15 cellular contexts compared by ENCODE assay signal in the genomic region with DNA sequence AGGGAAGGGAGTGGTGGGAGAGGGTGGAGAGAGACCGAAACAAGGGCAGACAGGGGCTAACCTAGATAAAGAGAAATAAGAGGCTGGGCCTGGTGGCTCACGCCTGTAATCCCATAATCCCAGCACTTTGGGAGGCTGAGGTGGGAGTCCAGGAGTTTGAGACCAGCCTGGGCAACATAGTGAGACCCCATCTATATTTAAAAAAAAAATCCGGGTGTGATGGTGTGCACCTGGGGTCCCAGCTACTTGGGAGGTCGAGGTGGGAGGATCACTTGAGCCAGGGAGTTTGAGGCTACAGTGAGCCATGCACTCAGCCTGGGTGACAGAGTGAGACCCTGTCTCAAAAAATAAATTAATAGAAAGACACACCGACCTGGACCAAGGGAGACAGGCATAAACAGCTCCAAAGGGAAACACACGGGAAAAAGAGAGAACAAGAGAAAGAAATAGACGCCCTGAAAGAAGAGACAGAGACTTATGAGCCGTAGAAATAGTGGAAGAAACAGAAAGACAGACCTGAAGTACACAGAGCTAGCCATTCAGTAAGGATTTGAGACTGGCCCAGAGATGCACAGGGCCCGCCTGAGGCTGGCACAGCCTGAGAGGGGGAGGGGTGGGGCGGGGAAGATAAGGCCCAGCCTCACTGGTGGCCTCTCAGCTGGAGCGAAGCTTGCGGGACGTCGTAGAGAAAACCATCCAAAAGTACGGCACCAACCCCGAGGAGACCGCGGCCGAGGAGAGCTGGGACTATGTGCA. TPM values are rescaled to one million over a fixed set of nuclear protein-coding genes. Genes with fewer than 3 reads are reported as not detected.
DNase-seq lines count a peak whose midpoint lies in the region; ATAC-seq and TF ChIP-seq lines count a peak whose summit lies in the region.
"Had no signal": no experiment of that assay in that cellular context is flagged by ENCODE, and none has a peak within 500 bp of the region (broad histone marks: within the 10 kb centered on the region; RNA-seq: fewer than 3 reads in every experiment).

No MANE protein-coding gene starts in this region.

- no peaks in the 10 kb centered on the region for H3K27me3 ChIP-seq in CD4-positive, alpha-beta T cell (ENCODE audit: control insufficient read depth, insufficient read depth, low read length)
- peaks cover 24% of the 10 kb centered on the region for H3K27me3 ChIP-seq in GM23338 (ENCODE audit: insufficient read depth)

- H3K9me2 ChIP-seq in GM23338 (ENCODE audit: insufficient read depth) = no peaks in the 10 kb centered on the region

- ATAC-seq in CD4-positive, alpha-beta T cell (ENCODE audit: poor library complexity) = no peak
- ATAC-seq in GM23338 (no peak), HG02642 (IDR thresholded peaks at IDR 0.05; ENCODE audit: poor library complexity, unreplicated experiment) (no peak), HG02884 (IDR thresholded peaks at IDR 0.05; ENCODE audit: unreplicated experiment) (no peak)
- no peak for ATAC-seq in activated naive CD8-positive, alpha-beta T cell treated with anti-CD3 and anti-CD28 coated beads, Interleukin-2, amount 50 U/mL, for 24 hours
- ATAC-seq: left ventricle myocardium superior had no signal

- H3K9me3 ChIP-seq in CD4-positive, alpha-beta T cell (ENCODE audit: control insufficient read depth, low read length) = no peaks in the 10 kb centered on the region
- H3K9me3 ChIP-seq: tibial nerve had no signal

- no peak overlapping the region for H2AFZ ChIP-seq in GM23338

- peak overlapping the region; percentile 57 for H3K4me3 ChIP-seq in GM23338
- H3K4me3 ChIP-seq: SK-N-MC had no signal

- no peaks in the 10 kb centered on the region for H3K9me3 Mint-ChIP-seq in CD4-positive, alpha-beta T cell
- H3K9me3 Mint-ChIP-seq in GM23338 (no peaks in the 10 kb centered on the region; the same call in 2 of the 3 replicates), mesothelial cell of epicardium (no peaks in the 10 kb centered on the region)
- no peaks in the 10 kb centered on the region for H3K9me3 Mint-ChIP-seq in activated naive CD8-positive, alpha-beta T cell treated with anti-CD3 and anti-CD28 coated beads, Interleukin-2, amount 50 U/mL, for 24 hours

- H3K4me3 Mint-ChIP-seq in CD4-positive, alpha-beta T cell = peak overlapping the region; percentile 54
- peak overlapping the region; percentile 73 for H3K4me3 Mint-ChIP-seq in GM23338
- peak overlapping the region; percentile 91 for H3K4me3 Mint-ChIP-seq in activated naive CD8-positive, alpha-beta T cell treated with anti-CD3 and anti-CD28 coated beads, Interleukin-2, amount 50 U/mL, for 24 hours
- peak overlapping the region; percentile 65 for H3K4me3 Mint-ChIP-seq in mesothelial cell of epicardium

- peaks cover 15% of the 10 kb centered on the region for H3K4me1 ChIP-seq in GM23338 (ENCODE audit: insufficient read depth)

- peak overlapping the region; percentile 93 for H3K27ac Mint-ChIP-seq in CD4-positive, alpha-beta T cell
- H3K27ac Mint-ChIP-seq in GM23338 = no peak overlapping the region
- H3K27ac Mint-ChIP-seq in activated naive CD8-positive, alpha-beta T cell treated with anti-CD3 and anti-CD28 coated beads, Interleukin-2, amount 50 U/mL, for 24 hours = peak overlapping the region; percentile 91
- no peak overlapping the region for H3K27ac Mint-ChIP-seq in mesothelial cell of epicardium

- intact Hi-C loops in CD4-positive, alpha-beta T cell (cut with DNase I, micrococcal nuclease) = no loop called here

- no peaks in the 10 kb centered on the region for H3K27me3 Mint-ChIP-seq in CD4-positive, alpha-beta T cell
- H3K27me3 Mint-ChIP-seq in GM23338 (ENCODE audit: insufficient read depth, low read depth, poor library complexity) (peaks cover 43% of the 10 kb centered on the region), mesothelial cell of epicardium (ENCODE audit: low read depth) (peaks cover 9% of the 10 kb centered on the region)
- no peaks in the 10 kb centered on the region for H3K27me3 Mint-ChIP-seq in activated naive CD8-positive, alpha-beta T cell treated with anti-CD3 and anti-CD28 coated beads, Interleukin-2, amount 50 U/mL, for 24 hours

- CTCF ChIA-PET in CD4-positive, alpha-beta T cell (lab: Charles Lee) = interaction anchor here (1.9 kb wide), 1 partner anchor 10 kb away, joined by 8 read pairs; no protein-coding TSS in a partner anchor

- H3K27ac ChIP-seq in CD4-positive, alpha-beta T cell (ENCODE audit: low read depth, low read length) = peak overlapping the region; percentile 87
- H3K27ac ChIP-seq in GM23338 (ENCODE audit: low read depth) = no peak overlapping the region
- H3K27ac ChIP-seq: SK-N-MC, tibial nerve had no signal

- DNase-seq in CD4-positive, alpha-beta T cell = no peak
- DNase-seq in GM23338 (ENCODE audit: low spot score) (peak; percentile 33), mesothelial cell of epicardium (ENCODE audit: low spot score in 2 of 2, unreplicated experiment in 2 of 2) (no peak), superior temporal gyrus (ENCODE audit: extremely low spot score) (no peak), HPDE6-E6E7 (ENCODE audit: extremely low spot score) (no peak)
- no peak for DNase-seq in activated naive CD8-positive, alpha-beta T cell treated with anti-CD3 and anti-CD28 coated beads, Interleukin-2, amount 50 U/mL, for 24 hours
- DNase-seq: activated CD4-positive, alpha-beta T cell treated with anti-CD3 and anti-CD28 coated beads, Interleukin-2, amount 50 U/mL, for 48 hours; left ventricle myocardium superior; NCI-H1417; NCI-H526 treated with DMSO at 0.1 percent for 48 hours had no signal

- no peaks in the 10 kb centered on the region for H3K79me2 ChIP-seq in GM23338 (replicated peaks; ENCODE audit: insufficient read depth)

- H3K36me3 ChIP-seq in GM23338 (ENCODE audit: insufficient read depth) = peaks cover 7% of the 10 kb centered on the region; the same call in 1 of the 2 replicates

- H3K4me1 Mint-ChIP-seq in CD4-positive, alpha-beta T cell (ENCODE audit: low read depth) = peaks cover 71% of the 10 kb centered on the region
- H3K4me1 Mint-ChIP-seq in GM23338 (peaks cover 24% of the 10 kb centered on the region), mesothelial cell of epicardium (peaks cover 20% of the 10 kb centered on the region)
- H3K4me1 Mint-ChIP-seq in activated naive CD8-positive, alpha-beta T cell treated with anti-CD3 and anti-CD28 coated beads, Interleukin-2, amount 50 U/mL, for 24 hours = peaks cover 60% of the 10 kb centered on the region

- POLR2A ChIA-PET in CD4-positive, alpha-beta T cell (lab: Charles Lee) = no interaction called here

- H3K36me3 Mint-ChIP-seq in CD4-positive, alpha-beta T cell (ENCODE audit: low read depth) = peaks cover 61% of the 10 kb centered on the region
- peaks cover 27% of the 10 kb centered on the region for H3K36me3 Mint-ChIP-seq in GM23338 (ENCODE audit: low read depth)
- H3K36me3 Mint-ChIP-seq in activated naive CD8-positive, alpha-beta T cell treated with anti-CD3 and anti-CD28 coated beads, Interleukin-2, amount 50 U/mL, for 24 hours (ENCODE audit: low read depth) = peaks cover 30% of the 10 kb centered on the region
- peaks cover 7% of the 10 kb centered on the region for H3K36me3 Mint-ChIP-seq in mesothelial cell of epicardium

- peaks cover 10% of the 10 kb centered on the region; the same call in 1 of the 2 replicates for H3F3A ChIP-seq in GM23338 (replicated peaks; ENCODE audit: low read depth)

- peak overlapping the region; percentile 90 for H3K4me2 ChIP-seq in GM23338

- TF ChIP-seq CTCF in CD4-positive, alpha-beta T cell (IDR thresholded peaks at IDR 0.05) = no peak
- TF ChIP-seq CTCF in GM23338 (conservative IDR thresholded peaks at IDR 0.05; ENCODE audit: low read depth in 2 of 2) (no peak), mesothelial cell of epicardium (IDR thresholded peaks at IDR 0.05; ENCODE audit: unreplicated experiment) (no peak)

- H4K20me1 ChIP-seq in GM23338 (replicated peaks; ENCODE audit: insufficient read depth) = peaks cover 8% of the 10 kb centered on the region; the same call in 1 of the 2 replicates

TF ChIP-seq in GM23338, 12 proteins besides CTCF, POLR2A, EP300 and RAD21:
- TF ChIP-seq EZH2phosphoT487 (IDR thresholded peaks at IDR 0.05; ENCODE audit: unreplicated experiment) (no peak), NANOG (IDR thresholded peaks at IDR 0.05; ENCODE audit: borderline replicate concordance) (no peak), STAT1 (IDR thresholded peaks at IDR 0.05; ENCODE audit: unreplicated experiment) (no peak), ZNF114 (CRISPR knock-in tag; IDR thresholded peaks at IDR 0.05) (no peak)

RNA-seq across cellular contexts. Expression of a gene that starts 2.2 kb away (rescaled TPM):
- total RNA-seq in CD4-positive, alpha-beta T cell = 100 to 1,000 TPM; 329 to 350 TPM
- total RNA-seq in GM23338 (2014; rRNA removed; shearing (Covaris generic)) = not detected in 2 replicates
- 106 and 114 TPM in 2 replicates for polyA plus RNA-seq in GM23338 (2016; fragmentation: Nextera tagmentation; extraction: Ambion mirVana)
- total RNA-seq in mesothelial cell of epicardium = not detected in 3 replicates
- total RNA-seq: fibroblast of lung had no signal
- polyA plus RNA-seq: fibroblast of lung had no signal

RNA-seq across cellular contexts. Expression of a gene that starts 12.5 kb away (rescaled TPM):
- 1 to 10 TPM; 1.5 to 2.4 TPM for total RNA-seq in CD4-positive, alpha-beta T cell
- 0.31 and 1.6 TPM in 2 replicates for total RNA-seq in GM23338 (2014; rRNA removed; shearing (Covaris generic))
- polyA plus RNA-seq in GM23338 (2016; fragmentation: Nextera tagmentation; extraction: Ambion mirVana) = 1.4 and 1.8 TPM in 2 replicates
- 5.6 to 6.1 TPM (median 5.8 TPM) in 3 replicates for total RNA-seq in mesothelial cell of epicardium

RNA-seq across cellular contexts. Expression of a gene that starts 24.8 kb away (rescaled TPM):
- total RNA-seq in CD4-positive, alpha-beta T cell = not detected
- total RNA-seq in GM23338 (2014; rRNA removed; shearing (Covaris generic)) = 74.4 and 82.5 TPM in 2 replicates
- polyA plus RNA-seq in GM23338 (2016; fragmentation: Nextera tagmentation; extraction: Ambion mirVana) = 30.3 and 34.3 TPM in 2 replicates
- total RNA-seq in mesothelial cell of epicardium = 168 to 170 TPM (median 169 TPM) in 3 replicates

RNA-seq across cellular contexts. Expression of a gene that starts 26.2 kb away (rescaled TPM):
- total RNA-seq in CD4-positive, alpha-beta T cell = not detected
- 0.76 TPM in 1 of 2 replicates, not detected in the other for total RNA-seq in GM23338 (2014; rRNA removed; shearing (Covaris generic))
- 2.9 and 3.6 TPM in 2 replicates for polyA plus RNA-seq in GM23338 (2016; fragmentation: Nextera tagmentation; extraction: Ambion mirVana)
- 8.6 to 9.9 TPM (median 8.7 TPM) in 3 replicates for total RNA-seq in mesothelial cell of epicardium
- total RNA-seq: fibroblast of lung, left ventricle myocardium superior, tibial nerve had no signal

RNA-seq across cellular contexts. Expression of a gene that starts 50.6 kb away (rescaled TPM):
- not detected for total RNA-seq in CD4-positive, alpha-beta T cell
- total RNA-seq in GM23338 (2014; rRNA removed; shearing (Covaris generic)) = not detected in 2 replicates
- 0.44 TPM in 1 of 2 replicates, not detected in the other for polyA plus RNA-seq in GM23338 (2016; fragmentation: Nextera tagmentation; extraction: Ambion mirVana)
- total RNA-seq in mesothelial cell of epicardium = not detected in 3 replicates
- total RNA-seq: fibroblast of lung, left ventricle myocardium superior, tibial nerve had no signal
- polyA plus RNA-seq: fibroblast of lung had no signal

Comparison
In these comparisons a context has a peak if more than half of its experiments do, and no peak if none do; other contexts are left out.
1. H3K27ac Mint-ChIP-seq: peak in CD4-positive, alpha-beta T cell (single experiment) and activated naive CD8-positive, alpha-beta T cell treated with anti-CD3 and anti-CD28 coated beads, Interleukin-2, amount 50 U/mL, for 24 hours (single experiment); none in GM23338 (single experiment) and mesothelial cell of epicardium (single experiment).
2. RNA of a gene that starts 2.2 kb away (total RNA-seq): 329 to 350 TPM in CD4-positive, alpha-beta T cell; not detected in mesothelial cell of epicardium and not detected in GM23338; every median in the first group is over 100 times any median in the second.
3. RNA of a gene that starts 24.8 kb away (total RNA-seq): 168 to 170 TPM in mesothelial cell of epicardium and 74.4 to 82.5 TPM in GM23338; not detected in CD4-positive, alpha-beta T cell; every median in the first group is over 10 times any median in the second.
4. Peak in every context shown above with its lines, with median percentiles within 50 percentile points of each other: H3K4me3 Mint-ChIP-seq.